ENCODE assay signal across 18 cellular contexts in genomic region chr15:36323607-36324006, GRCh38.
DNase-seq lines count a peak whose midpoint lies in the region; ATAC-seq and TF ChIP-seq lines count a peak whose summit lies in the region.
"Had no signal": no experiment of that assay in that cellular context is flagged by ENCODE, and none has a peak within 500 bp of the region (broad histone marks: within the 10 kb centered on the region; RNA-seq: fewer than 3 reads in every experiment).

No MANE protein-coding gene starts in this region.

- DNase-seq in AG09319 (ENCODE audit: extremely low read depth, low read depth) (peak; percentile 25), HT1080 (ENCODE audit: low read depth) (peak; percentile 19), adipocyte (ENCODE audit: low read depth) (peak; percentile 19), iris pigment epithelial cell (ENCODE audit: low read depth) (peak; percentile 18), CD14-positive monocyte (ENCODE audit: low spot score) (no peak), T-helper 17 cell (no peak), spleen (no peak)
- DNase-seq: Caco-2, DMS53, GDM1, H7, NCI-H146, NCI-H2107, NCI-H748 treated with DMSO at 0.1 percent for 48 hours, Right ventricle myocardium superior, T-helper 2 cell had no signal

- TF ChIP-seq POLR2A in spleen (IDR thresholded peaks at IDR 0.05), result no peak

- no peaks in the 10 kb centered on the region for H3K4me1 ChIP-seq in adipocyte (ENCODE audit: control insufficient read depth, insufficient read depth, low read length)
- no peaks in the 10 kb centered on the region for H3K4me1 ChIP-seq in spleen
- H3K4me1 ChIP-seq: Caco-2 had no signal

- H3K9me3 ChIP-seq in adipocyte (ENCODE audit: control insufficient read depth, low read length) (no peaks in the 10 kb centered on the region), T-helper 17 cell (ENCODE audit: control insufficient read depth, low read length, poor library complexity, severe bottlenecking) (no peaks in the 10 kb centered on the region), spleen (peaks cover 0 to 8% (median 5%) of the 10 kb centered on the region in 8 donors)
- H3K9me3 ChIP-seq: Caco-2 had no signal

- H3K36me3 Mint-ChIP-seq in CD14-positive monocyte, result no peaks in the 10 kb centered on the region
- H3K36me3 Mint-ChIP-seq in T-helper 17 cell (ENCODE audit: low read depth), result no peaks in the 10 kb centered on the region

- intact Hi-C loops in CD14-positive monocyte (cut with micrococcal nuclease) (no loop called here), spleen (cut with DNase I; ENCODE audit: low total_unique reads) (no loop called here)

- TF ChIP-seq CTCF in AG09319 (IDR thresholded peaks at IDR 0.05; ENCODE audit: low read depth, low read length) (no peak), CD14-positive monocyte (IDR thresholded peaks at IDR 0.05) (no peak), spleen (IDR thresholded peaks at IDR 0.05 in 8 of 11, conservative IDR thresholded peaks at IDR 0.05 in 3 of 11) (no peak)

- H3K4me3 ChIP-seq in adipocyte (ENCODE audit: low read length) (no peak overlapping the region), spleen (no peak overlapping the region)

- no peaks in the 10 kb centered on the region for H3K27me3 ChIP-seq in adipocyte (replicated peaks; ENCODE audit: control insufficient read depth, insufficient read depth, low read length)
- H3K27me3 ChIP-seq in spleen (replicated peaks in 1 of 7), result no peaks in the 10 kb centered on the region

- ATAC-seq in HG02642 (IDR thresholded peaks at IDR 0.05; ENCODE audit: poor library complexity, unreplicated experiment), result no peak
- ATAC-seq in T-helper 17 cell, result no peak
- ATAC-seq: Panc1 had no signal

- no peak overlapping the region for H3K27ac Mint-ChIP-seq in CD14-positive monocyte
- H3K27ac Mint-ChIP-seq in T-helper 17 cell, result no peak overlapping the region

- no peak overlapping the region for H3K27ac ChIP-seq in spleen

- H3K9me3 Mint-ChIP-seq in CD14-positive monocyte, result peaks cover 4 to 16% (median 7%) of the 10 kb centered on the region in 7 donors

- H3K36me3 ChIP-seq in adipocyte (ENCODE audit: control insufficient read depth, insufficient read depth, low read length, severe bottlenecking) (no peaks in the 10 kb centered on the region), spleen (no peaks in the 10 kb centered on the region)

- no peaks in the 10 kb centered on the region for H3K27me3 Mint-ChIP-seq in CD14-positive monocyte (ENCODE audit: low read depth in 3 of 3)
- H3K27me3 Mint-ChIP-seq in T-helper 17 cell, result no peaks in the 10 kb centered on the region

- WGBS in spleen, 5 donors, result 74 to 90% (median 81%) methylated on average over 3 of the region's 3 CpGs

- H3K4me3 Mint-ChIP-seq in CD14-positive monocyte, result no peak overlapping the region
- no peak overlapping the region for H3K4me3 Mint-ChIP-seq in T-helper 17 cell

- H3K9ac ChIP-seq in adipocyte (ENCODE audit: low read length), result no peak overlapping the region

- no peaks in the 10 kb centered on the region for H3K4me1 Mint-ChIP-seq in CD14-positive monocyte
- no peaks in the 10 kb centered on the region for H3K4me1 Mint-ChIP-seq in T-helper 17 cell

Comparison
In these comparisons a context has a peak if more than half of its experiments do, and no peak if none do; other contexts are left out.
1. DNase-seq: peak in AG09319 (single experiment), HT1080 (single experiment), adipocyte (single experiment) and iris pigment epithelial cell (single experiment); none in CD14-positive monocyte (single experiment), T-helper 17 cell (0 of 3) and spleen (single experiment).